1 cellular context compared by ENCODE assay signal in genomic region chr5:56168066-56168478, GRCh38.
TF ChIP-seq lines count a peak whose summit lies in the region.

No MANE protein-coding gene starts in this region.

TF ChIP-seq in GM12878, 131 proteins besides CTCF, POLR2A, EP300 and RAD21 (continued from another document):
- no peak for TF ChIP-seq ZBTB40 (IDR thresholded peaks at IDR 0.05; ENCODE audit: borderline replicate concordance)
